15 cellular contexts compared by ENCODE assay signal in genomic region chr11:128532016-128532570, GRCh38. TPM values are rescaled to one million over a fixed set of nuclear protein-coding genes. Genes with fewer than 3 reads are reported as not detected.
DNase-seq lines count a peak whose midpoint lies in the region; ATAC-seq and TF ChIP-seq lines count a peak whose summit lies in the region.
"Had no signal": no experiment of that assay in that cellular context is flagged by ENCODE, and none has a peak within 500 bp of the region (broad histone marks: within the 10 kb centered on the region; RNA-seq: fewer than 3 reads in every experiment).

No MANE protein-coding gene starts in this region.

- no peak overlapping the region for H3K9ac ChIP-seq in colonic mucosa (ENCODE audit: low read depth in 2 of 2, low read length in 2 of 2)

- intact Hi-C loops in sciatic nerve (cut with DNase I) (no loop called here), colonic mucosa (cut with DNase I) (no loop called here)

- no peaks in the 10 kb centered on the region for H3K9me3 ChIP-seq in colonic mucosa
- H3K9me3 ChIP-seq: neutrophil, sigmoid colon had no signal

- H3K36me3 ChIP-seq in colonic mucosa = no peaks in the 10 kb centered on the region
- H3K36me3 ChIP-seq: neutrophil, sigmoid colon had no signal

- ATAC-seq in sciatic nerve (peak; percentile 55), GM21423 (IDR thresholded peaks at IDR 0.05; ENCODE audit: unreplicated experiment) (no peak)
- ATAC-seq: esophagus mucosa had no signal

- no peak overlapping the region for H3K27ac ChIP-seq in colonic mucosa
- H3K27ac ChIP-seq: neutrophil, sigmoid colon had no signal

- DNase-seq in NCI-H1092 (lab: John Stamatoyannopoulos, UW) = peak; percentile 68
- DNase-seq in anterior cingulate cortex (lab: John Stamatoyannopoulos, UW) = peak in 51 of 58 donors; percentile 8 to 92 (median 68)
- DNase-seq in hippocampal formation (lab: John Stamatoyannopoulos, UW) = peak; percentile 66 to 81
- DNase-seq in sciatic nerve (ENCODE audit: low spot score) = peak; percentile 78
- DNase-seq in colonic mucosa = no peak
- DNase-seq in HuH-7 (ENCODE audit: low spot score) = no peak
- DNase-seq: activated CD8-positive, alpha-beta memory T cell treated with anti-CD3 and anti-CD28 coated beads, Interleukin-2, amount 50 U/mL, for 4 hours; GF-D8; kidney; NCI-H526; sigmoid colon; stimulated activated CD4-positive, alpha-beta T cell treated with anti-CD3 and anti-CD28 coated beads, Interleukin-1b, Interleukin-23, amount 100 ng/mL, for 48 hours had no signal

- no peaks in the 10 kb centered on the region for H3K4me1 ChIP-seq in colonic mucosa

- H3K27me3 ChIP-seq in colonic mucosa = no peaks in the 10 kb centered on the region
- H3K27me3 ChIP-seq: neutrophil, sigmoid colon had no signal

- no peak overlapping the region for H3K4me3 ChIP-seq in colonic mucosa
- H3K4me3 ChIP-seq: sigmoid colon had no signal

- no peak for TF ChIP-seq CTCF in colonic mucosa (IDR thresholded peaks at IDR 0.05)

RNA-seq across cellular contexts. Expression of gene ETS1, which starts 55.3 kb away (rescaled TPM):
- total RNA-seq in sciatic nerve (90.8 TPM), colonic mucosa (10 to 100 TPM; 19.3 to 37.6 TPM)

Comparison
In these comparisons a context has a peak if more than half of its experiments do, and no peak if none do; other contexts are left out.
1. DNase-seq: peak in NCI-H1092 (single experiment), anterior cingulate cortex (51 of 58), hippocampal formation (2 of 2) and sciatic nerve (single experiment); none in colonic mucosa (single experiment) and HuH-7 (single experiment).